27 cellular contexts compared by ENCODE assay signal in the genomic region with DNA sequence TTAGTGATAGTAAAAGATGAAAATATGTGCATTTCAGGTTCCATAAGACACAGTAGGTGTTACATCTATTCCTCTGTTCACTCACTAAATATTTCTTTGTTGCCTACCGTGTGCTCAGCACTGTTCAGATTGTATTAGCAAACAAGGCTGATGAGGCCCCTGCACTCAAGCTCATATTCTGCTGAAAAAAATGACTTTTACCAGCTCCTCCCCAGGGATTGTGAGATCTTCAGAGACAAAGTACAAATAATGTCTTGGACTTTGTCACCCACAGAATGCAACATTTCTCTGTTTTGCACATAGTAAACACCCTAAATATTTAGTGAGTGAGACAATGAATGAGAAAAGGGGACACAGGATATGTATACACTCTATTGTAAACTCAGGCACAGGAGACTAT. TPM values are rescaled to one million over a fixed set of nuclear protein-coding genes. Genes with fewer than 3 reads are reported as not detected.
A peak's percentile ranks its signal among the peaks of the same experiment; 100 is the strongest.
DNase-seq lines count a peak whose midpoint lies in the region; ATAC-seq, FAIRE-seq and TF ChIP-seq lines count a peak whose summit lies in the region.
"Had no signal": no experiment of that assay in that cellular context is flagged by ENCODE, and none has a peak within 500 bp of the region (broad histone marks: within the 10 kb centered on the region; RNA-seq: fewer than 3 reads in every experiment).

No MANE protein-coding gene starts in this region.

- H3K23ac ChIP-seq in H9 (ENCODE audit: insufficient read length, low read depth, low read length): no peak overlapping the region

- no peak overlapping the region for H3K56ac ChIP-seq in H9 (ENCODE audit: insufficient read length, low read depth, low read length)

- H3K27me3 Mint-ChIP-seq in H9 (ENCODE audit: low read depth): no peaks in the 10 kb centered on the region
- H3K27me3 Mint-ChIP-seq: CD4-positive, alpha-beta T cell; CD8-positive, alpha-beta memory T cell had no signal

- H3K36me3 Mint-ChIP-seq in H9 (ENCODE audit: insufficient read depth in 1 of 3, low read depth in 3 of 3): peaks cover 0 to 5% (median 4%) of the 10 kb centered on the region in 3 experiments; a peak in 4 of 7 replicates
- H3K36me3 Mint-ChIP-seq: CD14-positive monocyte; CD8-positive, alpha-beta memory T cell had no signal

- no peak overlapping the region for H3T11ph ChIP-seq in H9 (ENCODE audit: low read length)

- no peak overlapping the region for H3K4ac ChIP-seq in H9 (ENCODE audit: low read depth, low read length)

- H3K4me3 ChIP-seq in A549 (no peak overlapping the region), HUES64 (ENCODE audit: low read length) (no peak overlapping the region), hepatocyte (no peak overlapping the region), brain microvascular endothelial cell (ENCODE audit: low read depth, low read length) (no peak overlapping the region)
- H3K4me3 ChIP-seq: BLaER1 treated with 17β-estradiol and CSF1 and Interleukin-3, amounts not matched to agents 10 nM and 100 nM; GM23248; HAP-1 had no signal

- H4K8ac ChIP-seq in H9 (replicated peaks; ENCODE audit: insufficient read length, low read depth, low read length): no peak overlapping the region

- H4K5ac ChIP-seq in H9 (ENCODE audit: insufficient read length, low read depth, low read length): no peak overlapping the region

- no peak overlapping the region for H2AK5ac ChIP-seq in H9 (ENCODE audit: insufficient read length, low read length)

- H3K23me2 ChIP-seq in H9 (ENCODE audit: insufficient read length, low read depth, low read length, poor library complexity, severe bottlenecking): no peaks in the 10 kb centered on the region

- CTCF ChIA-PET in A549 (lab: Yijun Ruan, JAX): interaction anchor here (1.4 kb wide), 1 partner anchor 23 kb away, joined by 5 read pairs; no protein-coding TSS in a partner anchor

- in situ Hi-C loops in brain microvascular endothelial cell (cut with HindIII; ENCODE audit: low pct_ligation_motif_present, low sequenced_read_pairs): no loop called here

- H4K91ac ChIP-seq in H9 (ENCODE audit: insufficient read length, low read depth, low read length): no peak overlapping the region

- H2BK15ac ChIP-seq in H9 (ENCODE audit: low read depth, low read length): no peak overlapping the region

- peak overlapping the region in 2 of 3 experiments; percentile 38 to 96; a peak in 3 of 7 replicates for H3K27ac Mint-ChIP-seq in H9
- H3K27ac Mint-ChIP-seq: CD14-positive monocyte; CD4-positive, alpha-beta T cell; CD8-positive, alpha-beta memory T cell; HFFc6 had no signal

- H3K27me3 ChIP-seq in H9 (ENCODE audit: insufficient read depth, low read length) (no peaks in the 10 kb centered on the region), HUES64 (ENCODE audit: insufficient read depth, low read length) (no peaks in the 10 kb centered on the region), hepatocyte (no peaks in the 10 kb centered on the region), brain microvascular endothelial cell (replicated peaks) (no peaks in the 10 kb centered on the region)
- H3K27me3 ChIP-seq: BE2C; BLaER1 treated with 17β-estradiol and CSF1 and Interleukin-3, amounts not matched to agents 10 nM and 100 nM had no signal

- POLR2A ChIA-PET in A549 (lab: Yijun Ruan, JAX): no interaction called here

- DNase-seq in A549 (ENCODE audit: low read depth in 1 of 2, low spot score in 1 of 2) (peak in 1 of 2 experiments; percentile 64), H9 (no peak), hepatocyte (ENCODE audit: low spot score) (no peak), T-helper 9 cell (no peak), NCI-H345 (lab: John Stamatoyannopoulos, UW) (no peak), brain microvascular endothelial cell (no peak)
- DNase-seq in stimulated activated naive CD8-positive, alpha-beta T cell treated with anti-CD3 and anti-CD28 coated beads, Interleukin-15, Interleukin-2, amounts not matched to agents 100 U/mL and 50 U/mL, for 24 hours: no peak
- DNase-seq: ACHN; AML-193; BE2C; Calu3; CD4-positive, alpha-beta T cell; CD8-positive, alpha-beta memory T cell; DMS53; DMS79 treated with DMSO at 0.1 percent for 48 hours; GF-D8; GM23248; HFFc6 had no signal

- TF ChIP-seq RAD21 in A549 (conservative IDR thresholded peaks at IDR 0.05 in 1 of 2, IDR thresholded peaks at IDR 0.05 in 1 of 2): 0 out of 5 replicates have a peak, but pooled peaks of 1 of the 2 experiments have one; percentile 21

- H3K36me3 ChIP-seq in HUES64 (ENCODE audit: insufficient read depth, low read length) (no peaks in the 10 kb centered on the region), hepatocyte (replicated peaks; ENCODE audit: insufficient read depth, low read depth) (no peaks in the 10 kb centered on the region), brain microvascular endothelial cell (replicated peaks) (no peaks in the 10 kb centered on the region)
- H3K36me3 ChIP-seq: BE2C; BLaER1 treated with 17β-estradiol and CSF1 and Interleukin-3, amounts not matched to agents 10 nM and 100 nM; HAP-1 had no signal

- peak; percentile 36 to 71; a peak in 4 of 6 replicates for ATAC-seq in A549
- no peak for ATAC-seq in stimulated activated naive CD8-positive, alpha-beta T cell treated with anti-CD3 and anti-CD28 coated beads, Interleukin-15, Interleukin-2, amounts not matched to agents 100 U/mL and 50 U/mL, for 24 hours

- H3K4me1 Mint-ChIP-seq in H9: peaks cover 10 to 11% of the 10 kb centered on the region in 2 experiments
- H3K4me1 Mint-ChIP-seq: CD14-positive monocyte; CD8-positive, alpha-beta memory T cell had no signal

- WGBS in A549 (ENCODE audit: missing lambda C conversion rate): 6% methylated on average over 1 of the region's 1 CpG
- WGBS in H9 (ENCODE audit: extremely low coverage, insufficient read length, low lambda C conversion rate): no CpG with 5 or more reads among the region's 1 CpG
- WGBS in HUES64: 88% methylated on average over 1 of the region's 1 CpG
- WGBS in hepatocyte (ENCODE audit: low lambda C conversion rate, missing lambda C conversion rate): 43% methylated on average over 1 of the region's 1 CpG

- peak overlapping the region; percentile 21 to 59 for H3K27ac ChIP-seq in A549
- no peak overlapping the region for H3K27ac ChIP-seq in H9 (ENCODE audit: insufficient read length, low read depth, low read length)
- H3K27ac ChIP-seq in HUES64 (ENCODE audit: low read depth, low read length): peak overlapping the region; percentile 39; the same call in 1 of the 2 replicates
- peak overlapping the region; percentile 60 for H3K27ac ChIP-seq in hepatocyte
- H3K27ac ChIP-seq in brain microvascular endothelial cell: no peak overlapping the region
- H3K27ac ChIP-seq: 22Rv1; BLaER1 treated with 17β-estradiol and CSF1 and Interleukin-3, amounts not matched to agents 10 nM and 100 nM; GM23248 had no signal

- peaks cover 7 to 8% of the 10 kb centered on the region in 2 experiments; a peak in 4 of 5 replicates for H3K9me3 Mint-ChIP-seq in H9
- H3K9me3 Mint-ChIP-seq: HFFc6 had no signal

- no peak overlapping the region for H2BK12ac ChIP-seq in H9 (ENCODE audit: insufficient read length, low read depth, low read length)

- no peak overlapping the region for H3K4me3 Mint-ChIP-seq in H9
- H3K4me3 Mint-ChIP-seq: CD14-positive monocyte; CD4-positive, alpha-beta T cell; CD8-positive, alpha-beta memory T cell; HFFc6 had no signal

- H3K18ac ChIP-seq in H9 (ENCODE audit: insufficient read length, low read depth, low read length): no peak overlapping the region

- H2AFZ ChIP-seq in H9 (ENCODE audit: low read length): no peak overlapping the region
- no peak overlapping the region for H2AFZ ChIP-seq in hepatocyte
- H2AFZ ChIP-seq: GM23248 had no signal

- no peaks in the 10 kb centered on the region for H3K9me2 ChIP-seq in hepatocyte (replicated peaks; ENCODE audit: insufficient read depth)

- TF ChIP-seq EP300 in A549 (IDR thresholded peaks at IDR 0.05): no peak

- H3K79me2 ChIP-seq in H9 (ENCODE audit: insufficient read depth, low read length) (no peaks in the 10 kb centered on the region), hepatocyte (no peaks in the 10 kb centered on the region)

- H2BK20ac ChIP-seq in H9 (ENCODE audit: low read depth, low read length, poor library complexity, severe bottlenecking): no peak overlapping the region

- TF ChIP-seq CTCF in A549 (IDR thresholded peaks at IDR 0.05) (no peak), H9 (conservative IDR thresholded peaks at IDR 0.05) (no peak), hepatocyte (IDR thresholded peaks at IDR 0.05; ENCODE audit: poor library complexity) (no peak), brain microvascular endothelial cell (IDR thresholded peaks at IDR 0.05; ENCODE audit: low read depth, low read length, missing control alignments) (no peak)

- H3K9ac ChIP-seq in H9 (ENCODE audit: extremely low read depth, insufficient read length, low read length) (no peak overlapping the region), HUES64 (ENCODE audit: low read depth, low read length) (no peak overlapping the region)
- H3K9ac ChIP-seq: BLaER1 treated with 17β-estradiol and CSF1 and Interleukin-3, amounts not matched to agents 10 nM and 100 nM; GM23248 had no signal

- no peak for FAIRE-seq in A549 (lab: Jason Lieb, UNC)
- FAIRE-seq: A204.1, GM12891, GM18507 had no signal

- no peaks in the 10 kb centered on the region for H4K20me1 ChIP-seq in H9 (ENCODE audit: control insufficient read depth, insufficient read depth, insufficient read length)
- H4K20me1 ChIP-seq in hepatocyte (ENCODE audit: insufficient read depth, poor library complexity, severe bottlenecking): no peaks in the 10 kb centered on the region
- H4K20me1 ChIP-seq: BLaER1 treated with 17β-estradiol and CSF1 and Interleukin-3, amounts not matched to agents 10 nM and 100 nM had no signal

- no peak overlapping the region for H2BK5ac ChIP-seq in H9 (ENCODE audit: insufficient read length, low read length)

- no peak overlapping the region for H3K14ac ChIP-seq in H9 (ENCODE audit: insufficient read depth, low read length)

- peak overlapping the region; percentile 68 for H3K4me2 ChIP-seq in A549
- H3K4me2 ChIP-seq in H9 (ENCODE audit: insufficient read depth, insufficient read length, low read length): no peak overlapping the region
- peak overlapping the region; percentile 34 for H3K4me2 ChIP-seq in hepatocyte
- H3K4me2 ChIP-seq: BLaER1 treated with 17β-estradiol and CSF1 and Interleukin-3, amounts not matched to agents 10 nM and 100 nM had no signal

- H3K9me3 ChIP-seq in A549 (peaks cover 8% of the 10 kb centered on the region; the same call in 2 of the 3 replicates), H9 (ENCODE audit: control insufficient read depth, low read depth, low read length) (no peaks in the 10 kb centered on the region), HUES64 (ENCODE audit: insufficient read depth, low read depth, low read length) (no peaks in the 10 kb centered on the region), hepatocyte (ENCODE audit: low read depth) (no peaks in the 10 kb centered on the region)
- H3K9me3 ChIP-seq: BE2C; BLaER1 treated with 17β-estradiol and CSF1 and Interleukin-3, amounts not matched to agents 10 nM and 100 nM; HAP-1 had no signal

- no peak for TF ChIP-seq POLR2A in A549 (IDR thresholded peaks at IDR 0.05; ENCODE audit: low read length)

- H3K79me1 ChIP-seq in H9 (ENCODE audit: insufficient read depth, low read depth, low read length, poor library complexity, severe bottlenecking): no peaks in the 10 kb centered on the region

- H2BK120ac ChIP-seq in H9 (ENCODE audit: low read depth, low read length, poor library complexity, severe bottlenecking): no peak overlapping the region

- H3K4me1 ChIP-seq in A549 (peaks cover 58% of the 10 kb centered on the region), H9 (ENCODE audit: insufficient read depth, low read length) (peaks cover 3% of the 10 kb centered on the region; the same call in 1 of the 2 replicates), HUES64 (ENCODE audit: insufficient read depth, low read length) (peaks cover 10% of the 10 kb centered on the region), hepatocyte (ENCODE audit: insufficient read depth) (peaks cover 10% of the 10 kb centered on the region)
- H3K4me1 ChIP-seq: BE2C, HAP-1 had no signal

RNA-seq across cellular contexts. Expression of a gene that starts 21.9 kb away (rescaled TPM):
- polyA plus RNA-seq in A549 (2011; rRNA removed) (8.6 and 12.4 TPM in 2 replicates), A549 (2017; fragmentation: RNase III; extraction: RNeasy Plus Mini Kit Qiagen cat#74134 plus additional on column Dnase treatment) (7.1 to 14.2 TPM (median 12.5 TPM) in 3 replicates), hepatocyte (2.2 and 3.4 TPM in 2 replicates)
- polyA plus RNA-seq in A549 (2012; cell fraction: cytosol; rRNA removed): 2.3 and 3.9 TPM in 2 replicates
- 5.8 and 7.1 TPM in 2 replicates for polyA plus RNA-seq in A549 (2012; cell fraction: nucleus; rRNA removed)
- polyA minus RNA-seq in A549 (2011; rRNA and poly(A)+ RNA removed): 19.9 and 22.4 TPM in 2 replicates
- total RNA-seq in H9 (2021) (0.17 and 0.39 TPM in 2 replicates), hepatocyte (7.8 and 8.4 TPM in 2 replicates)
- 0.95 TPM for polyA plus RNA-seq in HUES64 (2013, experiment 1 of 2)
- 1.3 TPM for polyA plus RNA-seq in HUES64 (2013, experiment 2 of 2)
- total RNA-seq: Calu3; CD4-positive, alpha-beta T cell; CD8-positive, alpha-beta memory T cell; G401 had no signal
- polyA plus RNA-seq: CD14-positive monocyte; CD8-positive, alpha-beta memory T cell had no signal

Comparison
In these comparisons a context has a peak if more than half of its experiments do, and no peak if none do; other contexts are left out.
1. H3K27ac ChIP-seq: peak in A549 (2 of 2), HUES64 (single experiment) and hepatocyte (single experiment); none in H9 (single experiment) and brain microvascular endothelial cell (single experiment).